29 cellular contexts compared by ENCODE assay signal in genomic region chr5:111972080-111972479, GRCh38.
"Had no signal": no experiment of that assay in that cellular context is flagged by ENCODE, and none has a peak within 500 bp of the region (broad histone marks: within the 10 kb centered on the region; RNA-seq: fewer than 3 reads in every experiment).

No MANE protein-coding gene starts in this region.

- H3K27ac ChIP-seq: esophagus muscularis mucosa, foreskin keratinocyte, left lung, lower lobe of right lung, pancreas, prostate gland, skin epidermis, thoracic aorta had no signal

- H3K36me3 ChIP-seq: esophagus muscularis mucosa, left lung, lower lobe of right lung, pancreas, prostate gland, thoracic aorta had no signal

- H3K4me1 ChIP-seq: foreskin keratinocyte, left lung, lower lobe of right lung, pancreas, prostate gland had no signal

- H3K4me3 ChIP-seq: esophagus muscularis mucosa, left lung, lower lobe of right lung, pancreas, prostate gland, skin epidermis, thoracic aorta had no signal

- H3K4me3 Mint-ChIP-seq: activated CD4-positive, alpha-beta T cell treated with anti-CD3 and anti-CD28 coated beads, Interleukin-2, amount 10 ng/mL, durations not matched to agents 7 days and 5 days; activated CD8-positive, alpha-beta T cell treated with anti-CD3 and anti-CD28 coated beads for 36 hours; activated T-cell treated with anti-CD3 and anti-CD28 coated beads, Interleukin-2, amount 50 U/mL, for 4 hours; activated T-helper 17 cell treated with anti-CD3 and anti-CD28 coated beads, Interleukin-2, amount 50 U/mL, for 72 hours; central memory CD8-positive, alpha-beta T cell; naive thymus-derived CD8-positive, alpha-beta T cell; neural crest cell; stimulated activated effector memory CD8-positive, alpha-beta T cell treated with anti-CD3 and anti-CD28 coated beads, Interleukin-12 subunit alpha, Interleukin-12 subunit beta, amount 100 ng/mL, for 72 hours; stimulated activated naive CD8-positive, alpha-beta T cell treated with anti-CD3 and anti-CD28 coated beads, Interleukin-15, Interleukin-2, amounts not matched to agents 100 ng/mL and 50 ng/mL, for 24 hours had no signal

- H3K27me3 ChIP-seq: esophagus muscularis mucosa, left lung, pancreas had no signal

- H3K27me3 Mint-ChIP-seq: central memory CD8-positive, alpha-beta T cell had no signal

- H3K36me3 Mint-ChIP-seq: activated naive CD4-positive, alpha-beta T cell treated with anti-CD3 and anti-CD28 coated beads, Interleukin-2, amount 50 U/mL, for 72 hours; naive thymus-derived CD8-positive, alpha-beta T cell; stimulated activated effector memory CD8-positive, alpha-beta T cell treated with anti-CD3 and anti-CD28 coated beads, Interleukin-12 subunit alpha, Interleukin-12 subunit beta, amount 100 ng/mL, for 72 hours had no signal

- H3K27ac Mint-ChIP-seq: activated CD4-positive, alpha-beta T cell treated with anti-CD3 and anti-CD28 coated beads, Interleukin-2, amount 10 ng/mL, durations not matched to agents 7 days and 5 days; activated CD8-positive, alpha-beta T cell treated with anti-CD3 and anti-CD28 coated beads for 36 hours; activated naive CD4-positive, alpha-beta T cell treated with anti-CD3 and anti-CD28 coated beads, Interleukin-2, amount 50 U/mL, for 72 hours; activated T-helper 17 cell treated with anti-CD3 and anti-CD28 coated beads, Interleukin-2, amount 50 U/mL, for 72 hours; naive thymus-derived CD8-positive, alpha-beta T cell; stimulated activated effector memory CD8-positive, alpha-beta T cell treated with anti-CD3 and anti-CD28 coated beads, Interleukin-12 subunit alpha, Interleukin-12 subunit beta, amount 100 ng/mL, for 72 hours; stimulated activated naive CD8-positive, alpha-beta T cell treated with anti-CD3 and anti-CD28 coated beads, Interleukin-15, Interleukin-2, amounts not matched to agents 100 ng/mL and 50 ng/mL, for 24 hours had no signal

- ATAC-seq: activated CD8-positive, alpha-beta T cell treated with anti-CD3 and anti-CD28 coated beads for 36 hours; activated naive CD4-positive, alpha-beta T cell treated with anti-CD3 and anti-CD28 coated beads, Interleukin-2, amount 50 U/mL, for 72 hours; activated T-cell treated with anti-CD3 and anti-CD28 coated beads, Interleukin-2, amount 50 U/mL, for 4 hours; activated T-helper 17 cell treated with anti-CD3 and anti-CD28 coated beads, Interleukin-2, amount 50 U/mL, for 72 hours; foreskin keratinocyte; left lung; lower lobe of right lung; naive thymus-derived CD8-positive, alpha-beta T cell; pancreas; sciatic nerve; stimulated activated effector memory CD8-positive, alpha-beta T cell treated with anti-CD3 and anti-CD28 coated beads, Interleukin-12 subunit alpha, Interleukin-12 subunit beta, amount 100 ng/mL, for 72 hours had no signal

- DNase-seq: activated CD4-positive, alpha-beta T cell treated with anti-CD3 and anti-CD28 coated beads, Interleukin-2, amount 10 ng/mL, durations not matched to agents 7 days and 5 days; activated CD4-positive, CD25-positive, alpha-beta regulatory T cell treated with anti-CD3 and anti-CD28 coated beads, Interleukin-2, amount 50 U/mL, for 72 hours; activated CD8-positive, alpha-beta T cell treated with anti-CD3 and anti-CD28 coated beads for 36 hours; activated T-cell treated with anti-CD3 and anti-CD28 coated beads, Interleukin-2, amount 50 U/mL, for 4 hours; dermis blood vessel endothelial cell; effector CD4-positive, alpha-beta T cell; foreskin keratinocyte; left lung; lower lobe of right lung; mesenchymal stem cell; naive thymus-derived CD8-positive, alpha-beta T cell; nucleus accumbens; pancreas; retina; stimulated activated CD4-positive, alpha-beta T cell treated with anti-CD3 and anti-CD28 coated beads, Interleukin-12 subunit alpha, Interleukin-12 subunit beta, amount 100 ng/mL, for 4 hours; stimulated activated CD4-positive, alpha-beta T cell treated with anti-CD3 and anti-CD28 coated beads, Interleukin-4, amount 100 ng/mL, for 24 hours; T1000; trophoblast cell had no signal

- H3K4me1 Mint-ChIP-seq: activated CD4-positive, alpha-beta T cell treated with anti-CD3 and anti-CD28 coated beads, Interleukin-2, amount 10 ng/mL, durations not matched to agents 7 days and 5 days; activated T-helper 17 cell treated with anti-CD3 and anti-CD28 coated beads, Interleukin-2, amount 50 U/mL, for 72 hours; central memory CD8-positive, alpha-beta T cell; naive thymus-derived CD8-positive, alpha-beta T cell; neural crest cell; stimulated activated effector memory CD8-positive, alpha-beta T cell treated with anti-CD3 and anti-CD28 coated beads, Interleukin-12 subunit alpha, Interleukin-12 subunit beta, amount 100 ng/mL, for 72 hours had no signal

- H3K9me3 Mint-ChIP-seq: activated CD4-positive, alpha-beta T cell treated with anti-CD3 and anti-CD28 coated beads, Interleukin-2, amount 10 ng/mL, durations not matched to agents 7 days and 5 days; activated CD8-positive, alpha-beta T cell treated with anti-CD3 and anti-CD28 coated beads for 36 hours; activated naive CD4-positive, alpha-beta T cell treated with anti-CD3 and anti-CD28 coated beads, Interleukin-2, amount 50 U/mL, for 72 hours; activated T-cell treated with anti-CD3 and anti-CD28 coated beads, Interleukin-2, amount 50 U/mL, for 4 hours; activated T-helper 17 cell treated with anti-CD3 and anti-CD28 coated beads, Interleukin-2, amount 50 U/mL, for 72 hours; central memory CD8-positive, alpha-beta T cell; neural crest cell; stimulated activated effector memory CD8-positive, alpha-beta T cell treated with anti-CD3 and anti-CD28 coated beads, Interleukin-12 subunit alpha, Interleukin-12 subunit beta, amount 100 ng/mL, for 72 hours; stimulated activated naive CD8-positive, alpha-beta T cell treated with anti-CD3 and anti-CD28 coated beads, Interleukin-15, Interleukin-2, amounts not matched to agents 100 ng/mL and 50 ng/mL, for 24 hours had no signal
